Comparison of ENCODE assay signal across 8 cellular contexts in genomic region chr1:29975036-29975694, GRCh38.
A peak's percentile ranks its signal among the peaks of the same experiment; 100 is the strongest.
DNase-seq lines count a peak whose midpoint lies in the region.
"Had no signal": no experiment of that assay in that cellular context is flagged by ENCODE, and none has a peak within 500 bp of the region (broad histone marks: within the 10 kb centered on the region; RNA-seq: fewer than 3 reads in every experiment).

No MANE protein-coding gene starts in this region.

- no peaks in the 10 kb centered on the region for H3K9me3 ChIP-seq in GM23248 (ENCODE audit: low read depth)

- H3K27ac ChIP-seq in GM23248 = no peak overlapping the region

- H3K9ac ChIP-seq in GM23248 = no peak overlapping the region

- 0 out of 2 replicates have a peak, but pooled peaks cover 4% of the 10 kb centered on the region for H3F3A ChIP-seq in GM23248 (ENCODE audit: insufficient read depth)

- WGBS in GM23248 (ENCODE audit: low coverage in 1 of 2, low lambda C conversion rate in 2 of 2, missing lambda C conversion rate in 2 of 2), 2 experiments = 7 to 9% methylated on average over 7 of the region's 7 CpGs

- peaks cover 4% of the 10 kb centered on the region; the same call in 1 of the 2 replicates for H3K4me1 ChIP-seq in GM23248 (ENCODE audit: insufficient read depth)

- in situ Hi-C loops in GM23248 (cut with MboI) = no loop called here

- no peak overlapping the region for H3K4me3 ChIP-seq in GM23248

- DNase-seq in GM23248 = peak; percentile 46
- peak; percentile 7 for DNase-seq in MV-4-11 (lab: John Stamatoyannopoulos, UW)
- DNase-seq in dermis microvascular lymphatic vessel endothelial cell (ENCODE audit: low read depth in 2 of 2) = peak; percentile 21 to 60
- DNase-seq in myocyte (ENCODE audit: low read depth) = peak; percentile 15
- DNase-seq in activated CD4-positive, CD25-positive, alpha-beta regulatory T cell (lab: John Stamatoyannopoulos, UW) = no peak
- DNase-seq in NCI-H1417 (lab: John Stamatoyannopoulos, UW) = no peak
- no peak for DNase-seq in NCI-H1092 (lab: John Stamatoyannopoulos, UW)
- DNase-seq: Right ventricle myocardium superior had no signal

- no peaks in the 10 kb centered on the region for H4K20me1 ChIP-seq in GM23248 (ENCODE audit: insufficient read depth)

- no peaks in the 10 kb centered on the region for H3K36me3 ChIP-seq in GM23248 (ENCODE audit: low read depth)

- no peaks in the 10 kb centered on the region; the same call in 1 of the 2 replicates for H3K27me3 ChIP-seq in GM23248 (replicated peaks; ENCODE audit: insufficient read depth)

- H3K9me2 ChIP-seq in GM23248 (ENCODE audit: insufficient read depth) = no peaks in the 10 kb centered on the region

- no peaks in the 10 kb centered on the region for H3K79me2 ChIP-seq in GM23248 (ENCODE audit: insufficient read depth)

- H3K4me2 ChIP-seq in GM23248 (ENCODE audit: unreplicated experiment) = no peak overlapping the region

- no peak overlapping the region for H2AFZ ChIP-seq in GM23248

Comparison
In these comparisons a context has a peak if more than half of its experiments do, and no peak if none do; other contexts are left out.
1. DNase-seq: peak in GM23248 (single experiment), MV-4-11 (single experiment), dermis microvascular lymphatic vessel endothelial cell (2 of 2) and myocyte (single experiment); none in activated CD4-positive, CD25-positive, alpha-beta regulatory T cell (0 of 4), NCI-H1417 (0 of 3) and NCI-H1092 (single experiment).